ENCODE assay signal across 35 cellular contexts in genomic region chr5:2119578-2119977, GRCh38.
"Had no signal": no experiment of that assay in that cellular context is flagged by ENCODE, and none has a peak within 500 bp of the region (broad histone marks: within the 10 kb centered on the region; RNA-seq: fewer than 3 reads in every experiment).

No MANE protein-coding gene starts in this region.

- H3K36me3 ChIP-seq: adrenal gland, brain microvascular endothelial cell, breast epithelium had no signal

- H3K36me3 Mint-ChIP-seq: activated CD8-positive, alpha-beta memory T cell treated with anti-CD3 and anti-CD28 coated beads, Interleukin-2, amount 10 ng/mL, durations not matched to agents 7 days and 5 days; activated naive CD4-positive, alpha-beta T cell treated with anti-CD3 and anti-CD28 coated beads, Interleukin-2, amount 10 ng/mL, durations not matched to agents 7 days and 5 days; activated naive CD4-positive, alpha-beta T cell treated with anti-CD3 and anti-CD28 coated beads, Interleukin-2, amount 50 U/mL, for 72 hours; activated naive CD8-positive, alpha-beta T cell treated with anti-CD3 and anti-CD28 coated beads for 36 hours had no signal

- H3K4me1 ChIP-seq: adrenal gland, body of pancreas, breast epithelium had no signal

- H3K27ac ChIP-seq: adrenal gland, body of pancreas, brain microvascular endothelial cell, breast epithelium, VCaP had no signal

- H3K9me3 Mint-ChIP-seq: activated CD4-positive, alpha-beta T cell treated with anti-CD3 and anti-CD28 coated beads, Interleukin-2, amount 10 ng/mL, durations not matched to agents 24 days and 14 days; central memory CD8-positive, alpha-beta T cell had no signal

- H3K27ac Mint-ChIP-seq: activated B cell treated with CpG ODN at 0.5 μM for 24 hours; activated CD4-positive, alpha-beta memory T cell treated with anti-CD3 and anti-CD28 coated beads, Interleukin-2, amount 10 ng/mL, durations not matched to agents 7 days and 5 days; activated CD4-positive, alpha-beta T cell treated with anti-CD3 and anti-CD28 coated beads, Interleukin-2, amount 10 ng/mL, durations not matched to agents 24 days and 14 days; activated CD8-positive, alpha-beta memory T cell treated with anti-CD3 and anti-CD28 coated beads, Interleukin-2, amount 10 ng/mL, durations not matched to agents 7 days and 5 days; activated CD8-positive, alpha-beta T cell treated with anti-CD3 and anti-CD28 coated beads, Interleukin-2, amount 10 ng/mL, durations not matched to agents 7 days and 5 days; activated naive CD4-positive, alpha-beta T cell treated with anti-CD3 and anti-CD28 coated beads, Interleukin-2, amount 10 ng/mL, durations not matched to agents 7 days and 5 days; activated naive CD4-positive, alpha-beta T cell treated with anti-CD3 and anti-CD28 coated beads, Interleukin-2, amount 50 U/mL, for 72 hours; activated naive CD8-positive, alpha-beta T cell treated with anti-CD3 and anti-CD28 coated beads for 36 hours; activated T-cell treated with anti-CD3 and anti-CD28 coated beads, Interleukin-2, amount 50 U/mL, for 24 hours; activated T-helper 2 cell treated with anti-CD3 and anti-CD28 coated beads, Interferon-gamma antibody, Interleukin-2, Interleukin-4, amounts not matched to agents 10 μg/mL and 5 μg/mL and 100 μg/mL, durations not matched to agents 14 hours and 24 hours and 36 hours; T-helper 1 cell treated with Interleukin-12 subunit alpha and Interleukin-12 subunit beta and Interleukin-4 antibody, amounts not matched to agents 30 μg/mL and 1 μg/mL, for 36 hours; T-helper 2 cell treated with Interferon-gamma antibody and Interleukin-4, amounts not matched to agents 5 μg/mL and 100 μg/mL, for 36 hours had no signal

- ATAC-seq: activated CD8-positive, alpha-beta memory T cell treated with anti-CD3 and anti-CD28 coated beads, Interleukin-2, amount 10 ng/mL, durations not matched to agents 7 days and 5 days; activated CD8-positive, alpha-beta T cell treated with anti-CD3 and anti-CD28 coated beads, Interleukin-2, amount 10 ng/mL, durations not matched to agents 7 days and 5 days; activated naive CD4-positive, alpha-beta T cell treated with anti-CD3 and anti-CD28 coated beads, Interleukin-2, amount 50 U/mL, for 72 hours; body of pancreas had no signal

- H3K4me1 Mint-ChIP-seq: activated B cell treated with CpG ODN at 0.5 μM for 24 hours; activated CD4-positive, alpha-beta memory T cell treated with anti-CD3 and anti-CD28 coated beads, Interleukin-2, amount 10 ng/mL, durations not matched to agents 7 days and 5 days; activated CD4-positive, alpha-beta T cell treated with anti-CD3 and anti-CD28 coated beads, Interleukin-2, amount 10 ng/mL, durations not matched to agents 24 days and 14 days; activated CD8-positive, alpha-beta memory T cell treated with anti-CD3 and anti-CD28 coated beads, Interleukin-2, amount 10 ng/mL, durations not matched to agents 7 days and 5 days; activated naive CD4-positive, alpha-beta T cell treated with anti-CD3 and anti-CD28 coated beads, Interleukin-2, amount 10 ng/mL, durations not matched to agents 7 days and 5 days; activated naive CD8-positive, alpha-beta T cell treated with anti-CD3 and anti-CD28 coated beads for 36 hours; central memory CD8-positive, alpha-beta T cell had no signal

- DNase-seq: activated B cell treated with CpG ODN at 0.5 μM for 24 hours; activated CD4-positive, alpha-beta memory T cell treated with anti-CD3 and anti-CD28 coated beads, Interleukin-2, amount 10 ng/mL, durations not matched to agents 7 days and 5 days; activated CD4-positive, alpha-beta T cell treated with anti-CD3 and anti-CD28 coated beads for 4 hours; activated CD4-positive, alpha-beta T cell treated with anti-CD3 and anti-CD28 coated beads, Interleukin-2, amount 10 ng/mL, durations not matched to agents 24 days and 14 days; activated CD4-positive, alpha-beta T cell treated with anti-CD3 and anti-CD28 coated beads, Interleukin-2, amount 50 U/mL, for 1 hour; activated CD4-positive, alpha-beta T cell treated with anti-CD3 and anti-CD28 coated beads, Interleukin-2, amount 50 U/mL, for 4 hours; activated CD4-positive, CD25-positive, alpha-beta regulatory T cell treated with anti-CD3 and anti-CD28 coated beads, Interleukin-2, amount 50 U/mL, for 72 hours; activated CD8-positive, alpha-beta memory T cell treated with anti-CD3 and anti-CD28 coated beads for 24 hours; activated CD8-positive, alpha-beta memory T cell treated with anti-CD3 and anti-CD28 coated beads, Interleukin-2, amount 50 U/mL, for 48 hours; activated CD8-positive, alpha-beta T cell treated with anti-CD3 and anti-CD28 coated beads, Interleukin-2, amount 10 ng/mL, durations not matched to agents 7 days and 5 days; activated effector memory CD4-positive, alpha-beta T cell treated with Interleukin-2 at 50 U/mL for 16 hours; activated gamma-delta T cell; activated naive CD4-positive, alpha-beta T cell treated with anti-CD3 and anti-CD28 coated beads, Interleukin-2, amount 10 ng/mL, durations not matched to agents 7 days and 5 days; activated naive CD4-positive, alpha-beta T cell treated with Interleukin-2 at 50 U/mL for 16 hours; activated naive CD8-positive, alpha-beta T cell treated with anti-CD3 and anti-CD28 coated beads for 36 hours; activated T-cell treated with anti-CD3 and anti-CD28 coated beads, Interleukin-2, amount 50 U/mL, for 24 hours; activated T-cell treated with anti-CD3 and anti-CD28 coated beads, Interleukin-2, amount 50 U/mL, for 48 hours; amniotic stem cell; aorta; body of pancreas; brain microvascular endothelial cell; caudate nucleus; cerebellar nuclear complex; T-helper 1 cell; T-helper 2 cell; T-helper 9 cell had no signal

- H3K27me3 ChIP-seq: adrenal gland, body of pancreas, brain microvascular endothelial cell, breast epithelium had no signal

- H3K4me3 Mint-ChIP-seq: activated B cell treated with CpG ODN at 0.5 μM for 24 hours; activated CD4-positive, alpha-beta memory T cell treated with anti-CD3 and anti-CD28 coated beads, Interleukin-2, amount 10 ng/mL, durations not matched to agents 7 days and 5 days; activated CD4-positive, alpha-beta T cell treated with anti-CD3 and anti-CD28 coated beads, Interleukin-2, amount 10 ng/mL, durations not matched to agents 24 days and 14 days; activated CD8-positive, alpha-beta memory T cell treated with anti-CD3 and anti-CD28 coated beads, Interleukin-2, amount 10 ng/mL, durations not matched to agents 7 days and 5 days; activated CD8-positive, alpha-beta T cell treated with anti-CD3 and anti-CD28 coated beads, Interleukin-2, amount 10 ng/mL, durations not matched to agents 7 days and 5 days; activated naive CD4-positive, alpha-beta T cell treated with anti-CD3 and anti-CD28 coated beads, Interleukin-2, amount 10 ng/mL, durations not matched to agents 7 days and 5 days; activated naive CD8-positive, alpha-beta T cell treated with anti-CD3 and anti-CD28 coated beads for 36 hours; activated T-cell treated with anti-CD3 and anti-CD28 coated beads, Interleukin-2, amount 50 U/mL, for 24 hours; central memory CD8-positive, alpha-beta T cell; T-helper 1 cell treated with Interleukin-12 subunit alpha and Interleukin-12 subunit beta and Interleukin-4 antibody, amounts not matched to agents 30 μg/mL and 1 μg/mL, for 36 hours; T-helper 2 cell treated with Interferon-gamma antibody and Interleukin-4, amounts not matched to agents 5 μg/mL and 100 μg/mL, for 36 hours had no signal

- H3K9me3 ChIP-seq: adrenal gland, body of pancreas had no signal

- H3K4me3 ChIP-seq: adrenal gland, body of pancreas, breast epithelium had no signal

- H3K27me3 Mint-ChIP-seq: activated B cell treated with CpG ODN at 0.5 μM for 24 hours; activated CD4-positive, alpha-beta memory T cell treated with anti-CD3 and anti-CD28 coated beads, Interleukin-2, amount 10 ng/mL, durations not matched to agents 7 days and 5 days; activated CD4-positive, alpha-beta T cell treated with anti-CD3 and anti-CD28 coated beads, Interleukin-2, amount 10 ng/mL, durations not matched to agents 24 days and 14 days; activated CD8-positive, alpha-beta memory T cell treated with anti-CD3 and anti-CD28 coated beads, Interleukin-2, amount 10 ng/mL, durations not matched to agents 7 days and 5 days had no signal
